32 cellular contexts compared by ENCODE assay signal in the genomic region with DNA sequence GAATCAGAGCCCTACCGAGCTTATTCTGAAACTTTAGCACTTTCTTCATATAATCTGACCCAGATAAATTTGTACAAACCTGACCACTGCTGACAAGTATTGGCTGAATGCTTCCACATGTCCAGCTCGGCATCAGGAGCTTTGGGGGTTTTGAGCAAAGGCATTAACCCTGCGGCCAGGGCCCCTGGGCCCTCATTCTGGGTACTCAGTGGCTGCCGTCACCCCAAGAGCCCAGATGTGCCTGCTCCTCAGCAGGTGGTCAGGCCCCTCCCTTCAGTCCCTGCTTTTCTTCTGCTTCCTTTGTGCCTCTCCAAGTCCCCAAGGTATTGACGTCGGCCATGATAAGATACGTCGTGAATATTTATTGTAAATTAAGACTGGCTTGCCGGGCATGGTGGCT. TPM values are rescaled to one million over a fixed set of nuclear protein-coding genes. Genes with fewer than 3 reads are reported as not detected.
DNase-seq lines count a peak whose midpoint lies in the region; ATAC-seq and TF ChIP-seq lines count a peak whose summit lies in the region.
"Had no signal": no experiment of that assay in that cellular context is flagged by ENCODE, and none has a peak within 500 bp of the region (broad histone marks: within the 10 kb centered on the region; RNA-seq: fewer than 3 reads in every experiment).

No MANE protein-coding gene starts in this region.

- no peaks in the 10 kb centered on the region for H3F3A ChIP-seq in PC-3 (ENCODE audit: low read length, unreplicated experiment)

- H2AFZ ChIP-seq in PC-3 (ENCODE audit: low read length) = no peak overlapping the region

- no peak for DNase-seq in activated naive CD4-positive, alpha-beta T cell treated with anti-CD3 and anti-CD28 coated beads, Interleukin-2, amount 50 U/mL, for 72 hours (ENCODE audit: low spot score in 2 of 2)
- no peak for DNase-seq in activated naive CD4-positive, alpha-beta T cell treated with Interleukin-2 at 50 U/mL for 16 hours
- DNase-seq in WTC11 (ENCODE audit: low spot score) (peak; percentile 4), naive B cell (no peak), GM03348 (ENCODE audit: low spot score) (no peak), PC-3 (no peak), T1000 (lab: John Stamatoyannopoulos, UW) (no peak)
- no peak for DNase-seq in stimulated activated effector memory CD8-positive, alpha-beta T cell treated with anti-CD3 and anti-CD28 coated beads, Interleukin-12 subunit alpha, Interleukin-12 subunit beta, amount 100 ng/mL, for 72 hours (ENCODE audit: low spot score in 2 of 2)
- DNase-seq: activated CD4-positive, alpha-beta T cell treated with anti-CD3 and anti-CD28 coated beads, Interleukin-2, amount 10 ng/mL, durations not matched to agents 24 days and 14 days; activated gamma-delta T cell treated with Interleukin-2 at 50 U/mL for 16 hours; activated T-cell treated with anti-CD3 and anti-CD28 coated beads, Interleukin-2, amount 50 U/mL, for 24 hours; AML-193; CD8-positive, alpha-beta T cell; gastrocnemius medialis; HFFc6; hypothalamus; immature natural killer cell; mesenchymal stem cell; MV-4-11; NCI-H146; NCI-H2107; NCI-H345; NCI-H748 treated with DMSO at 0.1 percent for 48 hours; SJCRH30; stimulated activated naive CD4-positive, alpha-beta T cell; SW 1271; WERI-Rb-1 had no signal

- no peak overlapping the region for H3K9ac ChIP-seq in PC-3 (ENCODE audit: low read length)

- no peaks in the 10 kb centered on the region for H3K9me3 ChIP-seq in PC-3 (ENCODE audit: low read length)
- H3K9me3 ChIP-seq: A549, body of pancreas, gastrocnemius medialis, suprapubic skin had no signal

- no peaks in the 10 kb centered on the region for H4K20me1 ChIP-seq in PC-3 (ENCODE audit: low read length)

- TF ChIP-seq CTCF in WTC11 (IDR thresholded peaks at IDR 0.05) (no peak), PC-3 (conservative IDR thresholded peaks at IDR 0.05; ENCODE audit: low read depth, low read length) (no peak)

- H3K9me2 ChIP-seq in PC-3 (replicated peaks; ENCODE audit: low read length) = no peaks in the 10 kb centered on the region

- no peaks in the 10 kb centered on the region for H3K4me1 Mint-ChIP-seq in WTC11
- peaks cover 9 to 50% (median 44%) of the 10 kb centered on the region in 3 donors for H3K4me1 Mint-ChIP-seq in naive B cell
- H3K4me1 Mint-ChIP-seq in stimulated activated effector memory CD8-positive, alpha-beta T cell treated with anti-CD3 and anti-CD28 coated beads, Interleukin-12 subunit alpha, Interleukin-12 subunit beta, amount 100 ng/mL, for 72 hours = peaks cover 5% of the 10 kb centered on the region

- H3K36me3 Mint-ChIP-seq in activated naive CD4-positive, alpha-beta T cell treated with anti-CD3 and anti-CD28 coated beads, Interleukin-2, amount 50 U/mL, for 72 hours = peaks cover 16 to 34% of the 10 kb centered on the region in 2 donors
- H3K36me3 Mint-ChIP-seq in WTC11 = peaks cover 17% of the 10 kb centered on the region
- peaks cover 17 to 20% of the 10 kb centered on the region in 2 donors for H3K36me3 Mint-ChIP-seq in naive B cell
- H3K36me3 Mint-ChIP-seq in stimulated activated effector memory CD8-positive, alpha-beta T cell treated with anti-CD3 and anti-CD28 coated beads, Interleukin-12 subunit alpha, Interleukin-12 subunit beta, amount 100 ng/mL, for 72 hours = peaks cover 69% of the 10 kb centered on the region

- BruUV-seq in PC-3 (replicated peaks; lab: Mats Ljungman, UMichigan) = no TSS peak

- peak overlapping the region; percentile 11 to 32 for H3K27ac Mint-ChIP-seq in activated naive CD4-positive, alpha-beta T cell treated with anti-CD3 and anti-CD28 coated beads, Interleukin-2, amount 50 U/mL, for 72 hours
- H3K27ac Mint-ChIP-seq in WTC11 (peak overlapping the region; percentile 63; the same call in 1 of the 2 replicates), naive B cell (peak overlapping the region in 5 of 6 donors; percentile 21 to 93 (median 63))
- H3K27ac Mint-ChIP-seq in stimulated activated effector memory CD8-positive, alpha-beta T cell treated with anti-CD3 and anti-CD28 coated beads, Interleukin-12 subunit alpha, Interleukin-12 subunit beta, amount 100 ng/mL, for 72 hours = peak overlapping the region; percentile 23
- H3K27ac Mint-ChIP-seq: activated CD4-positive, alpha-beta T cell treated with anti-CD3 and anti-CD28 coated beads, Interleukin-2, amount 10 ng/mL, durations not matched to agents 24 days and 14 days; activated T-cell treated with anti-CD3 and anti-CD28 coated beads, Interleukin-2, amount 50 U/mL, for 24 hours; CD8-positive, alpha-beta T cell; HFFc6; IgD-negative memory B cell; immature natural killer cell had no signal

- no peaks in the 10 kb centered on the region for H3K27me3 ChIP-seq in PC-3 (ENCODE audit: low read length)
- H3K27me3 ChIP-seq: body of pancreas, gastrocnemius medialis, SJCRH30, suprapubic skin had no signal

- H3K4me3 Mint-ChIP-seq in WTC11 = no peak overlapping the region
- H3K4me3 Mint-ChIP-seq in naive B cell = peak overlapping the region in 2 of 8 donors; percentile 9 to 56
- no peak overlapping the region for H3K4me3 Mint-ChIP-seq in stimulated activated effector memory CD8-positive, alpha-beta T cell treated with anti-CD3 and anti-CD28 coated beads, Interleukin-12 subunit alpha, Interleukin-12 subunit beta, amount 100 ng/mL, for 72 hours
- H3K4me3 Mint-ChIP-seq: activated CD4-positive, alpha-beta T cell treated with anti-CD3 and anti-CD28 coated beads, Interleukin-2, amount 10 ng/mL, durations not matched to agents 24 days and 14 days; activated T-cell treated with anti-CD3 and anti-CD28 coated beads, Interleukin-2, amount 50 U/mL, for 24 hours; CD8-positive, alpha-beta T cell; HFFc6; IgD-negative memory B cell; immature natural killer cell had no signal

- CTCF ChIA-PET in WTC11 (lab: Charles Lee) (interaction anchor here (1.8 kb wide), 1 partner anchor 45 kb away, joined by 5 read pairs; no protein-coding TSS in a partner anchor), PC-3 (lab: Charles Lee) (no interaction called here)

- H3K79me2 ChIP-seq in PC-3 (ENCODE audit: low read length) = no peaks in the 10 kb centered on the region

- no peak overlapping the region for H3K27ac ChIP-seq in PC-3 (ENCODE audit: low read length)
- H3K27ac ChIP-seq: A549, body of pancreas, gastrocnemius medialis, SJCRH30, suprapubic skin, WERI-Rb-1 had no signal

- no peaks in the 10 kb centered on the region for H3K9me3 Mint-ChIP-seq in activated naive CD4-positive, alpha-beta T cell treated with anti-CD3 and anti-CD28 coated beads, Interleukin-2, amount 50 U/mL, for 72 hours
- H3K9me3 Mint-ChIP-seq in WTC11 (peaks cover 8% of the 10 kb centered on the region), naive B cell (peaks cover 0 to 3% (median 0%) of the 10 kb centered on the region in 7 donors)
- H3K9me3 Mint-ChIP-seq in stimulated activated effector memory CD8-positive, alpha-beta T cell treated with anti-CD3 and anti-CD28 coated beads, Interleukin-12 subunit alpha, Interleukin-12 subunit beta, amount 100 ng/mL, for 72 hours = no peaks in the 10 kb centered on the region
- H3K9me3 Mint-ChIP-seq: activated CD4-positive, alpha-beta T cell treated with anti-CD3 and anti-CD28 coated beads, Interleukin-2, amount 10 ng/mL, durations not matched to agents 24 days and 14 days; activated T-cell treated with anti-CD3 and anti-CD28 coated beads, Interleukin-2, amount 50 U/mL, for 24 hours; CD8-positive, alpha-beta T cell; HFFc6; IgD-negative memory B cell; immature natural killer cell had no signal

- H3K27me3 Mint-ChIP-seq in WTC11 (ENCODE audit: low read depth) = no peaks in the 10 kb centered on the region
- no peaks in the 10 kb centered on the region for H3K27me3 Mint-ChIP-seq in naive B cell
- H3K27me3 Mint-ChIP-seq: activated CD4-positive, alpha-beta T cell treated with anti-CD3 and anti-CD28 coated beads, Interleukin-2, amount 10 ng/mL, durations not matched to agents 24 days and 14 days; activated T-cell treated with anti-CD3 and anti-CD28 coated beads, Interleukin-2, amount 50 U/mL, for 24 hours; IgD-negative memory B cell had no signal

- H3K4me2 ChIP-seq in PC-3 (ENCODE audit: low read length) = no peak overlapping the region
- H3K4me2 ChIP-seq: A549 had no signal

- no peaks in the 10 kb centered on the region; the same call in 1 of the 2 replicates for H3K36me3 ChIP-seq in PC-3 (ENCODE audit: low read depth, low read length)

- no peak overlapping the region for H3K4me3 ChIP-seq in PC-3 (ENCODE audit: low read length)
- H3K4me3 ChIP-seq: A549, body of pancreas, gastrocnemius medialis, SJCRH30, skin epidermis, suprapubic skin had no signal

- intact Hi-C loops in PC-3 (cut with micrococcal nuclease) = no loop called here

- H3K4me1 ChIP-seq in PC-3 (ENCODE audit: insufficient read depth, low read length) = no peaks in the 10 kb centered on the region
- H3K4me1 ChIP-seq: A549, body of pancreas had no signal

- no peak for ATAC-seq in activated naive CD4-positive, alpha-beta T cell treated with anti-CD3 and anti-CD28 coated beads, Interleukin-2, amount 50 U/mL, for 72 hours
- ATAC-seq in WTC11 (no peak), naive B cell (ENCODE audit: low read depth in 2 of 2) (no peak), PC-3 (no peak)
- ATAC-seq in stimulated activated effector memory CD8-positive, alpha-beta T cell treated with anti-CD3 and anti-CD28 coated beads, Interleukin-12 subunit alpha, Interleukin-12 subunit beta, amount 100 ng/mL, for 72 hours = no peak
- ATAC-seq: A549; body of pancreas; CD8-positive, alpha-beta T cell; gastrocnemius medialis had no signal

- POLR2A ChIA-PET in WTC11 (lab: Charles Lee) = no interaction called here
- POLR2A ChIA-PET in PC-3 (lab: Charles Lee; ENCODE audit: unreplicated experiment) = no interaction called here

TF ChIP-seq in WTC11, 78 proteins besides CTCF, POLR2A, EP300 and RAD21 (continues in another document):
- no peak for TF ChIP-seq NFATC4 (CRISPR knock-in tag; IDR thresholded peaks at IDR 0.05)

RNA-seq across cellular contexts. Expression of gene CHMP6, which starts 47.3 kb away (rescaled TPM):
- 10 to 100 TPM in 1 of 2 donors, 1 to 10 TPM in 1; 9.7 to 18.5 TPM for total RNA-seq in activated naive CD4-positive, alpha-beta T cell treated with anti-CD3 and anti-CD28 coated beads, Interleukin-2, amount 50 U/mL, for 72 hours
- total RNA-seq in WTC11 (2021) = 15.0 to 23.1 TPM (median 19.6 TPM) in 3 replicates
- 10 to 100 TPM; 38.8 to 51.8 (median 43.5) TPM for polyA plus RNA-seq in naive B cell (ENCODE audit: low read depth in 6 of 6)
- 26.1 and 33.0 TPM in 2 replicates for total RNA-seq in PC-3 (2014; rRNA removed)
